Comparison of ENCODE assay signal across 16 cellular contexts in the genomic region with DNA sequence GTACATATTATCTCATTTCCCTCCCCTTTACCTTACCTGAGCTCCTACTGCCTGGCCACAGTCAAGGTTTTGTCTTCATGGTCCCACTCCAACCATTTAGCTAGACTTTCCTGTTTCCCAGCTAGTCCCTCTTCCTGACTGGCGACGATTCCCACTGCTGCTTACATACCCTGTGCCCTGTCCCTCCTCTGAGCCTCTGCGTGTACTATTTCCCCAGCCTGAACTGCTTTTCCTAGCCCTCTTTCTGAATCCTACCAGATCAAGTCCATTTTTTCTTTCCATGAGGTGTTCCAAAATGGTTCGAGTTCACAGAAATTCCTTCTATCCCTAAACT. TPM values are rescaled to one million over a fixed set of nuclear protein-coding genes. Genes with fewer than 3 reads are reported as not detected.
DNase-seq lines count a peak whose midpoint lies in the region; ATAC-seq, FAIRE-seq and TF ChIP-seq lines count a peak whose summit lies in the region.
"Had no signal": no experiment of that assay in that cellular context is flagged by ENCODE, and none has a peak within 500 bp of the region (broad histone marks: within the 10 kb centered on the region; RNA-seq: fewer than 3 reads in every experiment).

No MANE protein-coding gene starts in this region.

- H3K27ac ChIP-seq in astrocyte (ENCODE audit: low read depth, low read length) (peak overlapping the region; percentile 35), liver (ENCODE audit: low read depth in 1 of 2, low read length in 2 of 2) (peak overlapping the region; percentile 5 to 10), stomach (peak overlapping the region; percentile 60 to 70 (median 63))
- H3K27ac ChIP-seq: RWPE1 had no signal

- no peak overlapping the region for H3K4me3 Mint-ChIP-seq in activated CD4-positive, alpha-beta memory T cell treated with anti-CD3 and anti-CD28 coated beads, Interleukin-2, amount 10 ng/mL, durations not matched to agents 7 days and 5 days
- H3K4me3 Mint-ChIP-seq in activated CD4-positive, alpha-beta memory T cell treated with anti-CD3 and anti-CD28 coated beads for 36 hours: no peak overlapping the region
- H3K4me3 Mint-ChIP-seq in astrocyte (ENCODE audit: unreplicated experiment): peak overlapping the region; percentile 6
- H3K4me3 Mint-ChIP-seq: activated CD8-positive, alpha-beta memory T cell treated with anti-CD3 and anti-CD28 coated beads, Interleukin-2, amount 10 ng/mL, durations not matched to agents 7 days and 5 days had no signal

- intact Hi-C loops in activated CD4-positive, alpha-beta memory T cell treated with anti-CD3 and anti-CD28 coated beads for 36 hours (cut with micrococcal nuclease): no loop called here
- intact Hi-C loops in stomach (cut with DNase I; ENCODE audit: low total_unique reads): no loop called here

- TF ChIP-seq EP300 in stomach (IDR thresholded peaks at IDR 0.05): no peak

- no peak for TF ChIP-seq POLR2A in stomach (IDR thresholded peaks at IDR 0.05)

- H3K4me2 ChIP-seq in astrocyte (ENCODE audit: low read length): peak overlapping the region; percentile 74

- no peak for DNase-seq in activated CD4-positive, alpha-beta memory T cell treated with anti-CD3 and anti-CD28 coated beads, Interleukin-2, amount 10 ng/mL, durations not matched to agents 7 days and 5 days
- DNase-seq in activated CD4-positive, alpha-beta memory T cell treated with anti-CD3 and anti-CD28 coated beads for 36 hours: no peak
- DNase-seq in astrocyte (ENCODE audit: low read depth): no peak
- no peak for DNase-seq in stomach
- no peak for DNase-seq in NCI-H2171 (lab: John Stamatoyannopoulos, UW)
- no peak for DNase-seq in left lobe of liver (ENCODE audit: low spot score)
- DNase-seq: activated CD8-positive, alpha-beta memory T cell treated with anti-CD3 and anti-CD28 coated beads, Interleukin-2, amount 10 ng/mL, durations not matched to agents 7 days and 5 days; activated naive CD4-positive, alpha-beta T cell treated with anti-CD3 and anti-CD28 coated beads, Interleukin-2, amount 50 U/mL, for 16 hours; NCI-H1417 treated with DMSO at 0.1 percent for 48 hours; NCI-H526 treated with DMSO at 0.1 percent for 48 hours had no signal

- peak overlapping the region; percentile 47 for H3K9ac ChIP-seq in astrocyte (ENCODE audit: low read length)
- H3K9ac ChIP-seq in liver (ENCODE audit: low read depth in 1 of 2, low read length in 2 of 2): no peak overlapping the region

- no peaks in the 10 kb centered on the region for H3K27me3 Mint-ChIP-seq in activated CD4-positive, alpha-beta memory T cell treated with anti-CD3 and anti-CD28 coated beads, Interleukin-2, amount 10 ng/mL, durations not matched to agents 7 days and 5 days
- H3K27me3 Mint-ChIP-seq in activated CD4-positive, alpha-beta memory T cell treated with anti-CD3 and anti-CD28 coated beads for 36 hours: no peaks in the 10 kb centered on the region
- no peaks in the 10 kb centered on the region for H3K27me3 Mint-ChIP-seq in astrocyte (ENCODE audit: low read depth, unreplicated experiment)
- H3K27me3 Mint-ChIP-seq: activated CD8-positive, alpha-beta memory T cell treated with anti-CD3 and anti-CD28 coated beads, Interleukin-2, amount 10 ng/mL, durations not matched to agents 7 days and 5 days had no signal

- H3K36me3 Mint-ChIP-seq in activated CD4-positive, alpha-beta memory T cell treated with anti-CD3 and anti-CD28 coated beads, Interleukin-2, amount 10 ng/mL, durations not matched to agents 7 days and 5 days (ENCODE audit: low read depth): peaks cover 89% of the 10 kb centered on the region
- H3K36me3 Mint-ChIP-seq in activated CD4-positive, alpha-beta memory T cell treated with anti-CD3 and anti-CD28 coated beads for 36 hours: peaks cover 5% of the 10 kb centered on the region
- peaks cover 32% of the 10 kb centered on the region for H3K36me3 Mint-ChIP-seq in astrocyte (ENCODE audit: low read depth, unreplicated experiment)

- H3K36me3 ChIP-seq in astrocyte (ENCODE audit: insufficient read depth, low read length): no peaks in the 10 kb centered on the region
- peaks cover 0 to 9% (median 0%) of the 10 kb centered on the region in 4 donors for H3K36me3 ChIP-seq in liver (ENCODE audit: control insufficient read depth in 4 of 4, insufficient read depth in 3 of 4, low read depth in 1 of 4, low read length in 3 of 4)
- H3K36me3 ChIP-seq in stomach: peaks cover 25 to 54% (median 42%) of the 10 kb centered on the region in 4 donors

- H2AFZ ChIP-seq in astrocyte (ENCODE audit: low read depth, low read length): no peak overlapping the region

- 68% methylated on average over 4 of the region's 4 CpGs for WGBS in liver
- 33 to 50% (median 39%) methylated on average over 4 of the region's 4 CpGs for WGBS in stomach, 5 donors

- TF ChIP-seq CTCF in astrocyte (IDR thresholded peaks at IDR 0.05; ENCODE audit: insufficient read depth, low read depth, low read length) (no peak), liver (IDR thresholded peaks at IDR 0.05; ENCODE audit: low read depth, low read length, missing input control) (no peak), stomach (IDR thresholded peaks at IDR 0.05) (no peak)

- peaks cover 58% of the 10 kb centered on the region for H3K4me1 Mint-ChIP-seq in activated CD4-positive, alpha-beta memory T cell treated with anti-CD3 and anti-CD28 coated beads, Interleukin-2, amount 10 ng/mL, durations not matched to agents 7 days and 5 days
- peaks cover 13% of the 10 kb centered on the region for H3K4me1 Mint-ChIP-seq in activated CD4-positive, alpha-beta memory T cell treated with anti-CD3 and anti-CD28 coated beads for 36 hours (ENCODE audit: low read depth)
- peaks cover 40% of the 10 kb centered on the region for H3K4me1 Mint-ChIP-seq in astrocyte (ENCODE audit: low read depth, unreplicated experiment)

- no peak overlapping the region for H3K4me3 ChIP-seq in astrocyte (ENCODE audit: insufficient read depth, low read depth, low read length)
- H3K4me3 ChIP-seq in liver (ENCODE audit: low read depth in 1 of 3, low read length in 3 of 3): no peak overlapping the region
- H3K4me3 ChIP-seq in stomach: no peak overlapping the region

- no peak for FAIRE-seq in astrocyte (lab: Jason Lieb, UNC)
- FAIRE-seq: A204.1, TTC549 had no signal

- no peak for ATAC-seq in HG02885 (IDR thresholded peaks at IDR 0.05; ENCODE audit: poor library complexity, unreplicated experiment)
- ATAC-seq in left lobe of liver: no peak
- ATAC-seq: activated CD8-positive, alpha-beta memory T cell treated with anti-CD3 and anti-CD28 coated beads, Interleukin-2, amount 10 ng/mL, durations not matched to agents 7 days and 5 days had no signal

- POLR2A ChIA-PET in activated CD4-positive, alpha-beta memory T cell treated with anti-CD3 and anti-CD28 coated beads, Interleukin-2, amount 10 ng/mL, durations not matched to agents 7 days and 5 days (lab: Charles Lee): interaction anchor here (0.9 to 7.2 kb wide), 4 partner anchors 14 to 33 kb away, joined by 4 to 69 read pairs (median 14); partner anchors contain the start of gene STX3
- POLR2A ChIA-PET in activated CD4-positive, alpha-beta memory T cell treated with anti-CD3 and anti-CD28 coated beads for 36 hours (lab: Charles Lee): no interaction called here

- H3K27ac Mint-ChIP-seq in activated CD4-positive, alpha-beta memory T cell treated with anti-CD3 and anti-CD28 coated beads, Interleukin-2, amount 10 ng/mL, durations not matched to agents 7 days and 5 days: peak overlapping the region; percentile 29
- no peak overlapping the region for H3K27ac Mint-ChIP-seq in activated CD4-positive, alpha-beta memory T cell treated with anti-CD3 and anti-CD28 coated beads for 36 hours
- peak overlapping the region; percentile 94 for H3K27ac Mint-ChIP-seq in astrocyte (ENCODE audit: unreplicated experiment)

- H3K9me3 ChIP-seq in astrocyte (ENCODE audit: insufficient read depth, low read depth, low read length) (no peaks in the 10 kb centered on the region), liver (ENCODE audit: control insufficient read depth in 4 of 4, low read length in 3 of 4) (no peaks in the 10 kb centered on the region), stomach (no peaks in the 10 kb centered on the region)

- H3K79me2 ChIP-seq in astrocyte (ENCODE audit: insufficient read depth, low read length): no peaks in the 10 kb centered on the region

- CTCF ChIA-PET in activated CD4-positive, alpha-beta memory T cell treated with anti-CD3 and anti-CD28 coated beads, Interleukin-2, amount 10 ng/mL, durations not matched to agents 7 days and 5 days (lab: Charles Lee): interaction anchor here (0.9 to 4.2 kb wide), 2 partner anchors 20 to 33 kb away, joined by 3 to 21 read pairs; partner anchors contain the start of gene STX3
- CTCF ChIA-PET in activated CD4-positive, alpha-beta memory T cell treated with anti-CD3 and anti-CD28 coated beads for 36 hours (lab: Charles Lee): interaction anchor here (2.5 kb wide), 1 partner anchor 33 kb away, joined by 13 read pairs; the partner anchor contains the start of gene STX3

- H3K4me1 ChIP-seq in astrocyte (ENCODE audit: insufficient read depth, low read length) (peaks cover 22% of the 10 kb centered on the region), liver (ENCODE audit: control insufficient read depth in 4 of 4, insufficient read depth in 4 of 4, low read length in 3 of 4) (peaks cover 0 to 9% (median 1%) of the 10 kb centered on the region in 4 donors), stomach (peaks cover 7 to 25% (median 17%) of the 10 kb centered on the region in 4 donors)

- peaks cover 7% of the 10 kb centered on the region for H3K9me3 Mint-ChIP-seq in activated CD4-positive, alpha-beta memory T cell treated with anti-CD3 and anti-CD28 coated beads, Interleukin-2, amount 10 ng/mL, durations not matched to agents 7 days and 5 days
- H3K9me3 Mint-ChIP-seq in activated CD4-positive, alpha-beta memory T cell treated with anti-CD3 and anti-CD28 coated beads for 36 hours: no peaks in the 10 kb centered on the region
- peaks cover 3% of the 10 kb centered on the region for H3K9me3 Mint-ChIP-seq in astrocyte (ENCODE audit: unreplicated experiment)

- H3K27me3 ChIP-seq in astrocyte (ENCODE audit: insufficient read depth, low read length) (no peaks in the 10 kb centered on the region), liver (ENCODE audit: control insufficient read depth in 4 of 4, insufficient read depth in 4 of 4, low read length in 3 of 4) (no peaks in the 10 kb centered on the region), stomach (no peaks in the 10 kb centered on the region)

- H4K20me1 ChIP-seq in astrocyte (ENCODE audit: insufficient read depth, low read length): no peaks in the 10 kb centered on the region

- TF ChIP-seq RAD21 in liver (IDR thresholded peaks at IDR 0.05): no peak

RNA-seq across cellular contexts. Expression of gene MRPL16, which starts 23.4 kb away (rescaled TPM):
- 10 to 100 TPM; 77.0 to 77.7 TPM for total RNA-seq in activated CD4-positive, alpha-beta memory T cell treated with anti-CD3 and anti-CD28 coated beads, Interleukin-2, amount 10 ng/mL, durations not matched to agents 7 days and 5 days
- total RNA-seq in activated CD4-positive, alpha-beta memory T cell treated with anti-CD3 and anti-CD28 coated beads for 36 hours: 10 to 100 TPM; 80.2 to 80.5 TPM
- total RNA-seq in astrocyte (29.7 and 30.9 TPM in 2 replicates), liver (10 to 100 TPM; 24.9 to 33.5 TPM), stomach (10 to 100 TPM in 4 of 5 donors, 1 to 10 TPM in 1; 8.8 to 47.2 (median 28.6) TPM), left lobe of liver (34.3 TPM)
- polyA plus RNA-seq in liver (10 to 100 TPM; 45.7 to 54.9 TPM), stomach (10 to 100 TPM; 51.8 to 65.4 (median 58.0) TPM)

RNA-seq across cellular contexts. Expression of gene STX3, which starts 32.0 kb away (rescaled TPM):
- total RNA-seq in activated CD4-positive, alpha-beta memory T cell treated with anti-CD3 and anti-CD28 coated beads, Interleukin-2, amount 10 ng/mL, durations not matched to agents 7 days and 5 days: 10 to 100 TPM; 89.1 to 92.3 TPM
- total RNA-seq in activated CD4-positive, alpha-beta memory T cell treated with anti-CD3 and anti-CD28 coated beads for 36 hours: 10 to 100 TPM; 11.7 to 12.3 TPM
- 43.1 and 61.2 TPM in 2 replicates for total RNA-seq in astrocyte
- total RNA-seq in liver: 1 to 10 TPM; 7.0 to 8.5 TPM
- polyA plus RNA-seq in liver: 1 to 10 TPM; 3.3 to 4.7 TPM
- total RNA-seq in stomach: 100 to 1,000 TPM in 1 of 5 donors, 10 to 100 TPM in 4; 56.2 to 267 (median 67.2) TPM
- 10 to 100 TPM; 14.5 to 44.8 (median 21.7) TPM for polyA plus RNA-seq in stomach
- 3.8 TPM for total RNA-seq in left lobe of liver

RNA-seq across cellular contexts. Expression of gene CBLIF, which starts 58.1 kb away (rescaled TPM):
- not detected for total RNA-seq in activated CD4-positive, alpha-beta memory T cell treated with anti-CD3 and anti-CD28 coated beads, Interleukin-2, amount 10 ng/mL, durations not matched to agents 7 days and 5 days
- not detected for total RNA-seq in activated CD4-positive, alpha-beta memory T cell treated with anti-CD3 and anti-CD28 coated beads for 36 hours
- total RNA-seq in astrocyte (not detected in 2 replicates), liver (not detected), stomach (1,000 to 10,000 TPM in 2 of 5 donors, 100 to 1,000 TPM in 2, 1 to 10 TPM in 1; 2.9 to 2,010 (median 456) TPM), left lobe of liver (not detected)
- polyA plus RNA-seq in liver (not detected), stomach (100 to 1,000 TPM; 546 to 772 (median 712) TPM)
- total RNA-seq: activated CD8-positive, alpha-beta memory T cell treated with anti-CD3 and anti-CD28 coated beads, Interleukin-2, amount 10 ng/mL, durations not matched to agents 7 days and 5 days; subcutaneous adipose tissue had no signal

Comparison
In these comparisons a context has a peak if more than half of its experiments do, and no peak if none do; other contexts are left out.
1. H3K27ac ChIP-seq: peak in every context shown above with its lines; median percentile 63 in stomach; 35 in astrocyte; 8 in liver.